8 cellular contexts compared by ENCODE assay signal in the genomic region with DNA sequence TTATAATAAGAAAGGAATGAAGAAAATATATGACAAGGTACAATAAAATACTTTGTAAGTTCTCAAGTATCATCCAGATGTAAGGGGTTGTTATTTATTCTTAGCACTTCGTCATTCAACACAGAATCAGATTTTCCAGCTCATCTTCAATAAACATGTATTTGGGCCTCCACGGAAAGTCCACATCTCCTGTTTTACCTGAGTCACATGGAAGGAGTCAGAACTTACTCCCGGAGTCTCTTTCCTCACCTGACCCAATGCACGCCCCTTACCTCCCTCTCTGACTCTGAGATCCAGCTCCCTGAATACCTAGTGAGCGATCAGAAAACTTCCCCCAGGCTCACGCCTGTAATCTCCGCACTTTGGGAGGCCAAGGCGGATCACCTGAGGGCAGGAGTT. TPM values are rescaled to one million over a fixed set of nuclear protein-coding genes. Genes with fewer than 3 reads are reported as not detected.
DNase-seq lines count a peak whose midpoint lies in the region; ATAC-seq, FAIRE-seq and TF ChIP-seq lines count a peak whose summit lies in the region.

No MANE protein-coding gene starts in this region.

- H3K27ac Mint-ChIP-seq in T-helper 17 cell = peak overlapping the region; percentile 100

- peaks cover 68% of the 10 kb centered on the region for H3K4me1 Mint-ChIP-seq in T-helper 17 cell

- H3K4me3 Mint-ChIP-seq in T-helper 17 cell = peak overlapping the region; percentile 99

- FAIRE-seq in urothelium cell line (lab: Jason Lieb, UNC) = no peak

- no peak for ATAC-seq in T-helper 17 cell
- ATAC-seq in HG03354 (IDR thresholded peaks at IDR 0.05; ENCODE audit: poor library complexity, severe bottlenecking, unreplicated experiment) = no peak
- ATAC-seq in HG02884 (IDR thresholded peaks at IDR 0.05; ENCODE audit: unreplicated experiment) = no peak

- DNase-seq in GM12864 (ENCODE audit: low read depth) (no peak), T-helper 17 cell (no peak), fibroblast of pulmonary artery (ENCODE audit: low read depth) (no peak), skeletal muscle cell (ENCODE audit: low read depth) (no peak), DMS153 treated with DMSO at 0.1 percent for 48 hours (lab: John Stamatoyannopoulos, UW; ENCODE audit: unreplicated experiment) (no peak), urothelium cell line (ENCODE audit: low spot score) (no peak)

- H3K9me3 ChIP-seq in T-helper 17 cell (ENCODE audit: control insufficient read depth, low read length, poor library complexity, severe bottlenecking) = no peaks in the 10 kb centered on the region

- TF ChIP-seq CTCF in GM12864 (IDR thresholded peaks at IDR 0.05; ENCODE audit: low read depth, low read length, missing control alignments) (no peak), fibroblast of pulmonary artery (IDR thresholded peaks at IDR 0.05; ENCODE audit: low read length, missing control alignments) (no peak)

- H3K36me3 Mint-ChIP-seq in T-helper 17 cell (ENCODE audit: low read depth) = peaks cover 2% of the 10 kb centered on the region

- H3K4me3 ChIP-seq in GM12864 (ENCODE audit: low read depth, low read length) (peak overlapping the region; percentile 81), fibroblast of pulmonary artery (replicated peaks; ENCODE audit: low read depth, low read length) (peak overlapping the region; percentile 90), skeletal muscle cell (ENCODE audit: low read depth, low read length) (peak overlapping the region; percentile 82)

- no peaks in the 10 kb centered on the region for H3K27me3 Mint-ChIP-seq in T-helper 17 cell

RNA-seq across cellular contexts. Expression of a gene that starts 1.5 kb away (rescaled TPM):
- 10 to 100 TPM; 19.0 to 19.9 TPM for total RNA-seq in T-helper 17 cell

RNA-seq across cellular contexts. Expression of a gene that starts 17.9 kb away (rescaled TPM):
- 100 to 1,000 TPM; 634 to 767 TPM for total RNA-seq in T-helper 17 cell

RNA-seq across cellular contexts. Expression of a gene that starts 23.6 kb away (rescaled TPM):
- total RNA-seq in T-helper 17 cell = 10 to 100 TPM; 34.7 to 45.1 TPM

RNA-seq across cellular contexts. Expression of a gene that starts 32.6 kb away (rescaled TPM):
- total RNA-seq in T-helper 17 cell = 100 to 1,000 TPM in 1 of 2 donors, 10 to 100 TPM in 1; 99.5 to 105 TPM

RNA-seq across cellular contexts. Expression of a gene that starts 36.5 kb away (rescaled TPM):
- 1 to 10 TPM; 9.3 to 9.4 TPM for total RNA-seq in T-helper 17 cell
